Comparison of ENCODE assay signal across 27 cellular contexts in genomic region chr1:200991039-200991698, GRCh38. TPM values are rescaled to one million over a fixed set of nuclear protein-coding genes. Genes with fewer than 3 reads are reported as not detected.
DNase-seq lines count a peak whose midpoint lies in the region; ATAC-seq and TF ChIP-seq lines count a peak whose summit lies in the region.
"Had no signal": no experiment of that assay in that cellular context is flagged by ENCODE, and none has a peak within 500 bp of the region (broad histone marks: within the 10 kb centered on the region; RNA-seq: fewer than 3 reads in every experiment).

No MANE protein-coding gene starts in this region.

- H3K27ac Mint-ChIP-seq in neural crest cell (ENCODE audit: unreplicated experiment) = peak overlapping the region; percentile 43

- H3K4me1 ChIP-seq in right cardiac atrium (ENCODE audit: control insufficient read depth, insufficient read depth, low read length) = no peaks in the 10 kb centered on the region

- ATAC-seq in right cardiac atrium (peak in 1 of 2 donors; percentile 15), Right ventricle myocardium superior (ENCODE audit: poor library complexity) (no peak), GM18870 (IDR thresholded peaks at IDR 0.05; ENCODE audit: unreplicated experiment) (no peak)
- ATAC-seq: GM12878, HCT116 had no signal

- H3K4me1 Mint-ChIP-seq in neural crest cell = peaks cover 11% of the 10 kb centered on the region

- no peaks in the 10 kb centered on the region for H3K27me3 ChIP-seq in right cardiac atrium (ENCODE audit: control insufficient read depth, insufficient read depth)

- H3K9me3 Mint-ChIP-seq in neural crest cell = no peaks in the 10 kb centered on the region
- H3K9me3 Mint-ChIP-seq: IgD-negative memory B cell had no signal

- intact Hi-C loops in right cardiac atrium (cut with DNase I) (no loop called here), Right ventricle myocardium superior (cut with DNase I) (no loop called here)

- no peak overlapping the region for H3K4me3 ChIP-seq in right cardiac atrium (ENCODE audit: low read length)
- H3K4me3 ChIP-seq: GM12878, PC-9 had no signal

- peaks cover 4% of the 10 kb centered on the region for H3K36me3 Mint-ChIP-seq in neural crest cell (ENCODE audit: low read depth)
- H3K36me3 Mint-ChIP-seq: IgD-negative memory B cell had no signal

- no peak overlapping the region for H3K27ac ChIP-seq in right cardiac atrium (ENCODE audit: low read length)
- peak overlapping the region; percentile 2 for H3K27ac ChIP-seq in caudate nucleus (ENCODE audit: low read depth, low read length)
- peak overlapping the region; percentile 70 for H3K27ac ChIP-seq in temporal lobe (ENCODE audit: low read depth, low read length)
- H3K27ac ChIP-seq: KMS-11, PC-9 had no signal

- WGBS in right cardiac atrium = 71% methylated on average over 14 of the region's 14 CpGs

- no peaks in the 10 kb centered on the region for H3K9me3 ChIP-seq in right cardiac atrium (ENCODE audit: control insufficient read depth, low read length)

- H3K4me3 Mint-ChIP-seq in neural crest cell = no peak overlapping the region
- H3K4me3 Mint-ChIP-seq: IgD-negative memory B cell had no signal

- peak in 2 of 3 donors; percentile 32 to 56 for DNase-seq in right cardiac atrium
- no peak for DNase-seq in Right ventricle myocardium superior
- peak in 32 of 61 donors; percentile 16 to 74 (median 49) for DNase-seq in caudate nucleus (lab: John Stamatoyannopoulos, UW)
- DNase-seq in neural crest cell (ENCODE audit: low read depth, low spot score) = no peak
- no peak for DNase-seq in hepatic stellate cell (ENCODE audit: low spot score)
- DNase-seq in DMS153 treated with DMSO at 0.1 percent for 48 hours (lab: John Stamatoyannopoulos, UW; ENCODE audit: unreplicated experiment) = no peak
- DNase-seq: 8988T, ACHN, DMS79, EL, GDM1, MM.1S, NCI-H1048, NCI-H1417, NCI-H1694, NCI-H2029 treated with DMSO at 0.1 percent for 48 hours, NCI-H2227 treated with DMSO at 0.1 percent for 48 hours, NCI-H526 treated with DMSO at 0.1 percent for 48 hours, PC-9, RPMI8226, SHP77 had no signal

- no peaks in the 10 kb centered on the region for H3K27me3 Mint-ChIP-seq in neural crest cell (ENCODE audit: low read depth)
- H3K27me3 Mint-ChIP-seq: IgD-negative memory B cell had no signal

- TF ChIP-seq CTCF in neural crest cell (conservative IDR thresholded peaks at IDR 0.05) = no peak

RNA-seq across cellular contexts. Expression of gene KIF21B, which starts 32.3 kb away (rescaled TPM):
- total RNA-seq in right cardiac atrium = under 1 TPM; 0.53 to 0.83 (median 0.67) TPM
- polyA plus RNA-seq in right cardiac atrium = 0.36 TPM
- total RNA-seq in Right ventricle myocardium superior = 0.24 TPM
- 28.1 and 28.9 TPM in 2 replicates for total RNA-seq in neural crest cell
- total RNA-seq in temporal lobe = 178 TPM

Comparison
In these comparisons a context has a peak if more than half of its experiments do, and no peak if none do; other contexts are left out.
1. DNase-seq: peak in right cardiac atrium (2 of 3) and caudate nucleus (32 of 61); none in Right ventricle myocardium superior (single experiment), neural crest cell (single experiment), hepatic stellate cell (single experiment) and DMS153 treated with DMSO at 0.1 percent for 48 hours (single experiment).
2. RNA of gene KIF21B, which starts 32.3 kb away (total RNA-seq): 178 TPM in temporal lobe (single experiment) and 28.1 to 28.9 TPM in neural crest cell; 0.53 to 0.83 TPM in right cardiac atrium and 0.24 TPM in Right ventricle myocardium superior (single experiment); every median in the first group is over 10 times any median in the second.